Comparison of ENCODE assay signal across 14 cellular contexts in genomic region chr15:68608844-68609232, GRCh38. TPM values are rescaled to one million over a fixed set of nuclear protein-coding genes. Genes with fewer than 3 reads are reported as not detected.
A peak's percentile ranks its signal among the peaks of the same experiment; 100 is the strongest.
DNase-seq lines count a peak whose midpoint lies in the region; FAIRE-seq and TF ChIP-seq lines count a peak whose summit lies in the region.
"Had no signal": no experiment of that assay in that cellular context is flagged by ENCODE, and none has a peak within 500 bp of the region (broad histone marks: within the 10 kb centered on the region; RNA-seq: fewer than 3 reads in every experiment).

No MANE protein-coding gene starts in this region.

- no peak overlapping the region for H3K56ac ChIP-seq in H1 (replicated peaks; ENCODE audit: insufficient read length, low read depth, low read length)

- WGBS in H1 (ENCODE audit: extremely low coverage in 1 of 2, insufficient coverage in 1 of 2, insufficient read length in 1 of 2, insufficient replicate concordance in 2 of 2, low coverage in 1 of 2, low lambda C conversion rate in 2 of 2, missing lambda C conversion rate in 1 of 2), 2 experiments: 89% methylated on average over 4 of the region's 4 CpGs; no CpG with 5 or more reads in 1 of the 2 experiments
- no CpG with 5 or more reads among the region's 4 CpGs for WGBS in neuronal stem cell (ENCODE audit: extremely low coverage in 2 of 2, insufficient read length in 2 of 2, insufficient replicate concordance in 1 of 2), 2 donors
- 75 to 81% methylated on average over 4 of the region's 4 CpGs for WGBS in thyroid gland, 2 donors

- H3K4me1 ChIP-seq in adipocyte (ENCODE audit: control insufficient read depth, insufficient read depth, low read length) (peaks cover 57% of the 10 kb centered on the region), H1 (replicated peaks in 1 of 4; ENCODE audit: control insufficient read depth in 3 of 4, insufficient read depth in 4 of 4, low read length in 3 of 4) (peaks cover 7 to 21% (median 11%) of the 10 kb centered on the region in 4 experiments; a peak in 6 of 7 replicates), neuronal stem cell (ENCODE audit: control insufficient read depth in 2 of 2, insufficient read depth in 1 of 2, low read depth in 1 of 2, low read length in 2 of 2) (peaks cover 20 to 31% of the 10 kb centered on the region in 2 donors), thyroid gland (peaks cover 11 to 24% of the 10 kb centered on the region in 2 donors)

- H3K4me2 ChIP-seq in H1 (ENCODE audit: insufficient read depth in 1 of 2, low read depth in 2 of 2, low read length in 2 of 2): peak overlapping the region; percentile 8 to 13; a peak in 2 of 4 replicates
- H3K4me2 ChIP-seq in neuronal stem cell (ENCODE audit: insufficient read depth, low read length, poor library complexity, severe bottlenecking): no peak overlapping the region

- no peaks in the 10 kb centered on the region for H3K27me3 ChIP-seq in adipocyte (replicated peaks; ENCODE audit: control insufficient read depth, insufficient read depth, low read length)
- H3K27me3 ChIP-seq in H1 (replicated peaks in 1 of 4; ENCODE audit: control insufficient read depth in 3 of 4, extremely low read depth in 1 of 4, insufficient read depth in 3 of 4, low read length in 3 of 4): no peaks in the 10 kb centered on the region; a peak in 2 of 7 replicates
- H3K27me3 ChIP-seq in neuronal stem cell (ENCODE audit: control insufficient read depth in 3 of 3, insufficient read depth in 3 of 3, low read depth in 1 of 3, low read length in 3 of 3): no peaks in the 10 kb centered on the region
- no peaks in the 10 kb centered on the region for H3K27me3 ChIP-seq in thyroid gland

- H2BK15ac ChIP-seq in H1 (ENCODE audit: low read length) (peak overlapping the region; percentile 49), neuronal stem cell (ENCODE audit: low read length) (peak overlapping the region; percentile 23)

- no peak for DNase-seq in adipocyte (ENCODE audit: low read depth)
- no peak for DNase-seq in H1 (ENCODE audit: low read depth in 1 of 2, low spot score in 2 of 2)
- no peak for DNase-seq in neuronal stem cell (ENCODE audit: low spot score)
- DNase-seq in thyroid gland: no peak
- DNase-seq in Kasumi-1 (lab: John Stamatoyannopoulos, UW): no peak
- no peak for DNase-seq in DMS79 treated with DMSO at 0.1 percent for 48 hours (lab: John Stamatoyannopoulos, UW)
- DNase-seq in NCI-H146 (lab: John Stamatoyannopoulos, UW): no peak
- DNase-seq: activated CD8-positive, alpha-beta T cell treated with anti-CD3 and anti-CD28 coated beads for 36 hours; activated T-cell treated with anti-CD3 and anti-CD28 coated beads, Interleukin-2, amount 50 U/mL, for 4 hours; effector memory CD4-positive, alpha-beta T cell; NCI-H2029 treated with DMSO at 0.1 percent for 48 hours; NCI-H524; T-helper 1 cell; WERI-Rb-1 had no signal

- FAIRE-seq in H1 (lab: Jason Lieb, UNC): no peak

- H2BK5ac ChIP-seq in H1 (ENCODE audit: low read depth, low read length): no peak overlapping the region
- H2BK5ac ChIP-seq in neuronal stem cell (ENCODE audit: low read length): no peak overlapping the region

- H4K20me1 ChIP-seq in H1 (replicated peaks in 1 of 2; ENCODE audit: control insufficient read depth in 1 of 2, insufficient read depth in 2 of 2, low read length in 2 of 2): no peaks in the 10 kb centered on the region

- TF ChIP-seq EP300 in H1 (IDR thresholded peaks at IDR 0.05; ENCODE audit: borderline replicate concordance in 1 of 2, low read depth in 2 of 2, low read length in 2 of 2): no peak

- H3K9me3 ChIP-seq in adipocyte (ENCODE audit: control insufficient read depth, low read length): peaks cover 7% of the 10 kb centered on the region
- H3K9me3 ChIP-seq in H1 (ENCODE audit: insufficient read depth in 2 of 2, low read depth in 1 of 2, low read length in 1 of 2): no peaks in the 10 kb centered on the region
- no peaks in the 10 kb centered on the region for H3K9me3 ChIP-seq in neuronal stem cell (replicated peaks in 1 of 2; ENCODE audit: control insufficient read depth in 2 of 2, insufficient read depth in 1 of 2, low read depth in 1 of 2, low read length in 2 of 2)
- H3K9me3 ChIP-seq in thyroid gland: no peaks in the 10 kb centered on the region

- H4K5ac ChIP-seq in H1 (ENCODE audit: insufficient read length, low read depth, low read length): no peak overlapping the region

- no peaks in the 10 kb centered on the region; the same call in 1 of the 2 replicates for H3K79me1 ChIP-seq in H1 (ENCODE audit: low read depth, low read length)
- no peaks in the 10 kb centered on the region for H3K79me1 ChIP-seq in neuronal stem cell (ENCODE audit: low read depth, low read length)

- POLR2A ChIA-PET in H1 (lab: Charles Lee; ENCODE audit: partially characterized antibody): interaction anchor here (1.0 to 1.7 kb wide), 2 partner anchors 8 to 14 kb away, joined by 3 read pairs; no protein-coding TSS in a partner anchor

- H4K91ac ChIP-seq in H1 (replicated peaks; ENCODE audit: insufficient read length, low read length): no peak overlapping the region
- H4K91ac ChIP-seq in neuronal stem cell (ENCODE audit: low read depth, low read length, poor library complexity): no peak overlapping the region

- H3K14ac ChIP-seq in H1 (ENCODE audit: insufficient read length): no peak overlapping the region
- no peak overlapping the region for H3K14ac ChIP-seq in neuronal stem cell (ENCODE audit: low read length)

- H2BK12ac ChIP-seq in H1 (ENCODE audit: low read depth, low read length): peak overlapping the region; percentile 91
- no peak overlapping the region for H2BK12ac ChIP-seq in neuronal stem cell (ENCODE audit: low read length)

- H3K4me3 ChIP-seq in adipocyte (ENCODE audit: low read length) (peak overlapping the region; percentile 14), H1 (ENCODE audit: extremely low read depth in 1 of 4, insufficient read depth in 2 of 4, low read depth in 3 of 4, low read length in 4 of 4) (no peak overlapping the region), neuronal stem cell (ENCODE audit: low read length in 2 of 2) (no peak overlapping the region), thyroid gland (replicated peaks in 1 of 3) (no peak overlapping the region)

- H3K23me2 ChIP-seq in H1 (ENCODE audit: low read depth, low read length): no peaks in the 10 kb centered on the region; the same call in 1 of the 2 replicates

- H2BK120ac ChIP-seq in H1 (replicated peaks; ENCODE audit: low read depth, low read length): no peak overlapping the region
- no peak overlapping the region for H2BK120ac ChIP-seq in neuronal stem cell (ENCODE audit: low read depth, low read length)

- TF ChIP-seq RAD21 in H1 (IDR thresholded peaks at IDR 0.05 in 1 of 2, conservative IDR thresholded peaks at IDR 0.05 in 1 of 2; ENCODE audit: low read depth in 2 of 2, low read length in 2 of 2): no peak

- CTCF ChIA-PET in H1 (lab: Charles Lee; ENCODE audit: partially characterized antibody): interaction anchor here (1.2 to 1.7 kb wide), 5 partner anchors 14 to 59 kb away, joined by 3 to 10 read pairs (median 4); no protein-coding TSS in a partner anchor

- H2AFZ ChIP-seq in H1 (ENCODE audit: low read length) (0 out of 2 replicates have a peak overlapping the region, but pooled peaks have one; percentile 59), neuronal stem cell (ENCODE audit: low read length) (no peak overlapping the region)

- H3K23ac ChIP-seq in H1 (ENCODE audit: insufficient read length) (no peak overlapping the region), neuronal stem cell (ENCODE audit: low read depth, low read length, poor library complexity) (no peak overlapping the region)

- H4K8ac ChIP-seq in H1 (ENCODE audit: extremely low read depth, insufficient read depth, low read length) (no peak overlapping the region), neuronal stem cell (ENCODE audit: low read depth, low read length) (no peak overlapping the region)

- 0 out of 2 replicates have a peak overlapping the region, but pooled peaks have one; percentile 76 for H2BK20ac ChIP-seq in H1 (ENCODE audit: low read length)

- H3K79me2 ChIP-seq in H1 (ENCODE audit: control insufficient read depth in 1 of 2, insufficient read depth in 2 of 2, low read length in 2 of 2): no peaks in the 10 kb centered on the region

- TF ChIP-seq POLR2A in H1 (IDR thresholded peaks at IDR 0.05; ENCODE audit: control extremely low read depth in 1 of 2, low read depth in 2 of 2, low read length in 2 of 2): no peak
- TF ChIP-seq POLR2A in thyroid gland (IDR thresholded peaks at IDR 0.05): no peak

- H3K9ac ChIP-seq in adipocyte (ENCODE audit: low read length): peak overlapping the region; percentile 72
- H3K9ac ChIP-seq in H1 (replicated peaks in 1 of 4; ENCODE audit: extremely low read depth in 1 of 4, low read depth in 3 of 4, low read length in 3 of 4): no peak overlapping the region
- H3K9ac ChIP-seq in neuronal stem cell (ENCODE audit: low read depth, low read length, poor library complexity): no peak overlapping the region

- no peak for TF ChIP-seq CTCF in H1 (IDR thresholded peaks at IDR 0.05; ENCODE audit: control extremely low read depth in 1 of 3, insufficient read depth in 1 of 3, low read depth in 1 of 3, low read length in 3 of 3)
- no peak for TF ChIP-seq CTCF in thyroid gland (IDR thresholded peaks at IDR 0.05)

- no peaks in the 10 kb centered on the region for H3K36me3 ChIP-seq in adipocyte (ENCODE audit: control insufficient read depth, insufficient read depth, low read length, severe bottlenecking)
- no peaks in the 10 kb centered on the region for H3K36me3 ChIP-seq in H1 (ENCODE audit: control insufficient read depth in 2 of 4, insufficient read depth in 4 of 4, low read length in 3 of 4)
- H3K36me3 ChIP-seq in neuronal stem cell (replicated peaks in 1 of 2; ENCODE audit: control insufficient read depth in 2 of 2, insufficient read depth in 2 of 2, low read length in 2 of 2): no peaks in the 10 kb centered on the region
- no peaks in the 10 kb centered on the region for H3K36me3 ChIP-seq in thyroid gland

- H3K18ac ChIP-seq in H1 (ENCODE audit: extremely low read depth, low read length): no peak overlapping the region
- H3K18ac ChIP-seq in neuronal stem cell (ENCODE audit: low read length): peak overlapping the region; percentile 84

- H2AK5ac ChIP-seq in H1 (ENCODE audit: low read depth, low read length) (no peak overlapping the region), neuronal stem cell (ENCODE audit: low read depth, low read length) (peak overlapping the region; percentile 40)

- no peak overlapping the region for H3K4ac ChIP-seq in H1 (replicated peaks; ENCODE audit: insufficient read length, low read depth, low read length)
- H3K4ac ChIP-seq in neuronal stem cell (ENCODE audit: low read length): peak overlapping the region; percentile 20

- intact Hi-C loops in thyroid gland (cut with DNase I): no loop called here

- no peak overlapping the region for H3K27ac ChIP-seq in H1 (ENCODE audit: low read depth, low read length)
- H3K27ac ChIP-seq in neuronal stem cell (replicated peaks; ENCODE audit: low read length): no peak overlapping the region
- H3K27ac ChIP-seq in thyroid gland: peak overlapping the region; percentile 52 to 60 (median 56)
- H3K27ac ChIP-seq: WERI-Rb-1 had no signal

RNA-seq across cellular contexts. Expression of gene CORO2B, which starts 30.0 kb away (rescaled TPM):
- 3.4 and 4.7 TPM in 2 replicates for total RNA-seq in H1 (2021; fragmentation: NEBNext Ultra II Directional; extraction: Animal tissue kit (Norgen Biotek cat#: 25700))
- polyA plus RNA-seq in H1 (2011; rRNA removed): 6.1 and 6.7 TPM in 2 replicates
- polyA plus RNA-seq in H1 (2011; cell fraction: cytosol; rRNA removed): 3.5 TPM
- polyA plus RNA-seq in H1 (2011; cell fraction: nucleus; rRNA removed): 5.4 TPM
- polyA plus RNA-seq in H1 (2012, experiment 1 of 2): 3.8 to 5.5 TPM (median 4.8 TPM) in 4 replicates
- 3.7 TPM for polyA plus RNA-seq in H1 (2012, experiment 2 of 2)
- polyA plus RNA-seq in H1 (2013, experiment 1 of 2): 2.4 TPM
- polyA plus RNA-seq in H1 (2013, experiment 2 of 2): 2.2 TPM
- polyA minus RNA-seq in H1 (2011; rRNA and poly(A)+ RNA removed): 4.0 TPM in 2 replicates
- 2.9 TPM for polyA minus RNA-seq in H1 (2011; cell fraction: cytosol; rRNA and poly(A)+ RNA removed)
- 2.2 TPM for polyA minus RNA-seq in H1 (2011; cell fraction: nucleus; rRNA and poly(A)+ RNA removed)
- polyA plus RNA-seq in neuronal stem cell (2013, experiment 1 of 2): 6.9 TPM
- polyA plus RNA-seq in neuronal stem cell (2013, experiment 2 of 2): 6.8 TPM
- total RNA-seq in thyroid gland: 1 to 10 TPM; 3.1 to 9.6 (median 8.6) TPM
- total RNA-seq: activated CD8-positive, alpha-beta T cell treated with anti-CD3 and anti-CD28 coated beads for 36 hours had no signal

Comparison
In these comparisons a context has a peak if more than half of its experiments do, and no peak if none do; other contexts are left out.
1. H3K27ac ChIP-seq: peak in thyroid gland (3 of 3); none in H1 (single experiment) and neuronal stem cell (single experiment).